ENCODE assay signal across 1 cellular context in the genomic region with DNA sequence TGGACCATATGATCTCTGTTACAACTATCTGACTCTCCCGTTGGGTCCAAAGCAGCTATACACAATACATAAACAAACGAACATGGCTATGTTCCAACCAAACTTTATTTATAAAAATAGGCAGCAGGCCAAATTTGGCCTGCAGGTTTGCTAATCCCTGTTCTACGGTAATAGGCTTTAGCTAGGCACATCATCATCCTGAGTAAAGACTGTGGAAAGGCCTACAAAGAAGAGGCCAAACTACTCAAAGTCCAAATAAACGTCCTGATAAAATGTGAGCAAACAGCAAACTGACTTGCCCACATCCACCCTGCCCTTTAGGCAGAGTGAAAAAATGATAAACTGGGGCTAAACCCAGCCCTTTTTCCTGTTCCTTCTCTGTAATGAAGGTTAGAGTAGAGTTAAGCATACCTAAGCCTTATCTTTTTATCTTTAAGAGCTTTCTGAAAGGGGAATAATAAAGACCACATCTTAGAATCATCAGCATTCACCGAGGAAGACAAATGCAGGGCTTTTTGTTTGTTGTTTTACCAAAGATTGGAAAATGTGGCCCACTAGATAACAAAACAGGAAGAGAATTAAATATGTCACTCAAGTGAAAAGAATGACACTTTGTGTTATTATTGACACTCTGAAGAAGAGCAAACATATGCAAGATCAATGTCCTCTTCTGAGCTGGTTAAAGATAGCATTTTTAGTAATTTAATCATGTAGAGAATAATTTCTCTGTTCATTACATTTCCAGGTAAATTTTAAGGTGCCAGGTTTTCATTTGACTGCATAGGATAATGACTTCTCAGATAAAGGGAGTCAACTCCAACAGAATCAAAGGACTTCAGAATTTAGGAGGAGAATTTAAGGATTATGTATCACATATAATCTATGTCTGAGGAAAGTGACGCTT.
TF ChIP-seq lines count a peak whose summit lies in the region.

No MANE protein-coding gene starts in this region.

TF ChIP-seq in K562, 482 proteins besides CTCF, POLR2A, EP300 and RAD21 (continued from another document):
- TF ChIP-seq TAL1 (IDR thresholded peaks at IDR 0.05) (peak; percentile 57; the same call in 1 of the 2 replicates), GATA2 (CRISPR knock-in tag; IDR thresholded peaks at IDR 0.05) (no peak), RFX7 (CRISPR knock-in tag; IDR thresholded peaks at IDR 0.05) (no peak)
